Comparison of ENCODE assay signal across 8 cellular contexts in the genomic region with DNA sequence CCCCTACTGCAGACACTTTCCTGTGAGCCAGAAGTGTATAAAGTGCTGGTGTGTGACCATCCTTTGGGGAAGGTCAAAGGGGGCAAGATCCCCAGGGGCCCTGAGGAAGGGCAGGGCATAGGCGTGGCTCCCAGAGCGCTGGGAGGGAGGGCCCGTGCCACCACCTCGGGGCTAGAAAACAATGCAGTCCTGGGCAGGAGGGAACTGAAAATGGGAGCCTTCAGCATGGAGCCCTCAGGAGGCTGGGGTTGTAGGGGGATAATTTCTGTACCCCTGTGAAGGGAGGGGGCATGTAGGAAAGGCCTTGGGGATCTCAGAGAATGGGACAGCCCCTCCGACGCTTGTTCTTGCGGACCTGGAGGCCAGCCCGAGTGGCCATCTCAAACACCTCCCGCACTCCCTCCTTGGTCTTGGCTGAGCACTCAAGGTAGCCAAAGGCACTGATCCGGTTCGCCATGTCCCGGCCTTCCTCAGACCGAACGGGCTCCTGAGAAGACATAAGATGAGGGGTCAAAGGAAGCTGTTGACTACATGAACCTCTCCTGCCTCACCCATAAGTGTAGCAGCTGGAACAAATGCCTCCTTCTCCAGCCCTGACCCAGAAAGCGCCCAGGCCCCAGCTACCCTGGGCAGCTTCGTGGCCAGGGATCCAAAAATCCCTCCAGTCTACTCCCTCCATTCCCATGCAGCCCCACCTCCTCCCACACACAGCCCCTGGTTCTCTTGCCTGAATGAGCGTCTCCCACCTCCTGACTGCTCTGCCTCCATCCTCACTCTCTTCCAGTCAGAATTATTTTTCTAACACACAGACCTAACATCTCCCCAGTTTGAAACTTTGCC. TPM values are rescaled to one million over a fixed set of nuclear protein-coding genes. Genes with fewer than 3 reads are reported as not detected.
DNase-seq lines count a peak whose midpoint lies in the region; ATAC-seq and TF ChIP-seq lines count a peak whose summit lies in the region.

No MANE protein-coding gene starts in this region.

- H3K4me3 ChIP-seq in CD4-positive, alpha-beta memory T cell (ENCODE audit: low read length in 2 of 2): no peak overlapping the region
- H3K4me3 ChIP-seq in RWPE2 (ENCODE audit: severe bottlenecking): no peak overlapping the region
- no peak overlapping the region for H3K4me3 ChIP-seq in esophagus squamous epithelium

- intact Hi-C loops in CD4-positive, alpha-beta memory T cell (cut with micrococcal nuclease): no loop called here
- intact Hi-C loops in esophagus squamous epithelium (cut with DNase I): loop anchor here (10.0 kb wide), 1 partner anchor 197 kb away; the partner anchor contains the start of gene WNT2B

- no peaks in the 10 kb centered on the region for H3K9me3 ChIP-seq in CD4-positive, alpha-beta memory T cell (ENCODE audit: control insufficient read depth in 1 of 2, low read length in 2 of 2)
- no peaks in the 10 kb centered on the region for H3K9me3 ChIP-seq in RWPE2 (ENCODE audit: severe bottlenecking)
- no peaks in the 10 kb centered on the region for H3K9me3 ChIP-seq in esophagus squamous epithelium

- H3K4me1 Mint-ChIP-seq in CD4-positive, alpha-beta memory T cell: peaks cover 33 to 74% (median 55%) of the 10 kb centered on the region in 4 donors
- H3K4me1 Mint-ChIP-seq in progenitor cell of endocrine pancreas (ENCODE audit: low read depth): peaks cover 40% of the 10 kb centered on the region

- H3K27ac ChIP-seq in CD4-positive, alpha-beta memory T cell (ENCODE audit: low read depth, low read length): peak overlapping the region; percentile 40
- H3K27ac ChIP-seq in RWPE2 (ENCODE audit: poor library complexity, severe bottlenecking) (peak overlapping the region; percentile 92), esophagus squamous epithelium (peak overlapping the region; percentile 74 to 96 (median 95))

- no peaks in the 10 kb centered on the region for H3K27me3 Mint-ChIP-seq in CD4-positive, alpha-beta memory T cell
- H3K27me3 Mint-ChIP-seq in progenitor cell of endocrine pancreas: no peaks in the 10 kb centered on the region

- H3K27ac Mint-ChIP-seq in CD4-positive, alpha-beta memory T cell: peak overlapping the region; percentile 81 to 94 (median 84)
- H3K27ac Mint-ChIP-seq in progenitor cell of endocrine pancreas: peak overlapping the region; percentile 90

- ATAC-seq in RWPE2 (ENCODE audit: low read depth) (no peak), GM18511 (IDR thresholded peaks at IDR 0.05; ENCODE audit: unreplicated experiment) (no peak), HG03159 (IDR thresholded peaks at IDR 0.05; ENCODE audit: unreplicated experiment) (no peak), HG03025 (IDR thresholded peaks at IDR 0.05; ENCODE audit: low FRiP score, unreplicated experiment) (no peak)

- no peaks in the 10 kb centered on the region for H3K27me3 ChIP-seq in CD4-positive, alpha-beta memory T cell (ENCODE audit: insufficient read depth, low read length)
- H3K27me3 ChIP-seq in RWPE2 (ENCODE audit: insufficient read depth, poor library complexity, severe bottlenecking) (no peaks in the 10 kb centered on the region), esophagus squamous epithelium (no peaks in the 10 kb centered on the region)

- H3K36me3 ChIP-seq in CD4-positive, alpha-beta memory T cell (ENCODE audit: insufficient read depth, low read length): peaks cover 20% of the 10 kb centered on the region
- H3K36me3 ChIP-seq in RWPE2 (ENCODE audit: low read depth) (peaks cover 64% of the 10 kb centered on the region), esophagus squamous epithelium (peaks cover 5 to 67% (median 13%) of the 10 kb centered on the region in 3 donors)

- H3K4me3 Mint-ChIP-seq in CD4-positive, alpha-beta memory T cell: peak overlapping the region in 4 of 8 donors; percentile 7 to 27 (median 22)
- no peak overlapping the region for H3K4me3 Mint-ChIP-seq in progenitor cell of endocrine pancreas (ENCODE audit: low read depth)

- H3K36me3 Mint-ChIP-seq in CD4-positive, alpha-beta memory T cell: peaks cover 13 to 45% of the 10 kb centered on the region in 2 donors
- peaks cover 23% of the 10 kb centered on the region for H3K36me3 Mint-ChIP-seq in progenitor cell of endocrine pancreas (ENCODE audit: insufficient read depth)

- TF ChIP-seq POLR2A in esophagus squamous epithelium (IDR thresholded peaks at IDR 0.05): no peak

- H3K4me1 ChIP-seq in CD4-positive, alpha-beta memory T cell (ENCODE audit: insufficient read depth, low read length): peaks cover 57% of the 10 kb centered on the region
- H3K4me1 ChIP-seq in RWPE2 (ENCODE audit: insufficient read depth, poor library complexity, severe bottlenecking) (peaks cover 38% of the 10 kb centered on the region), esophagus squamous epithelium (peaks cover 40 to 83% (median 60%) of the 10 kb centered on the region in 3 donors)

- no peaks in the 10 kb centered on the region for H3K9me3 Mint-ChIP-seq in CD4-positive, alpha-beta memory T cell
- H3K9me3 Mint-ChIP-seq in progenitor cell of endocrine pancreas (ENCODE audit: low read depth): no peaks in the 10 kb centered on the region

- CTCF ChIA-PET in CD4-positive, alpha-beta memory T cell (lab: Charles Lee; ENCODE audit: partially characterized antibody): interaction anchor here (1.5 to 4.6 kb wide), 4 partner anchors 14 to 310 kb away, joined by 6 to 54 read pairs (median 6); partner anchors contain the start of gene PPM1J

- POLR2A ChIA-PET in CD4-positive, alpha-beta memory T cell (lab: Charles Lee; ENCODE audit: partially characterized antibody): interaction anchor here (1.2 to 6.3 kb wide), 4 partner anchors 13 to 83 kb away, joined by 4 to 44 read pairs (median 18); partner anchors contain the start of genes CAPZA1, MOV10, PPM1J and ST7L

- DNase-seq in CD4-positive, alpha-beta memory T cell: no peak
- DNase-seq in RWPE2 (ENCODE audit: low spot score) (no peak), esophagus squamous epithelium (lab: John Stamatoyannopoulos, UW) (no peak), progenitor cell of endocrine pancreas (ENCODE audit: low spot score, unreplicated experiment) (no peak), 8988T (no peak)

- TF ChIP-seq CTCF in RWPE2 (IDR thresholded peaks at IDR 0.05; ENCODE audit: poor library complexity, severe bottlenecking): no peak
- TF ChIP-seq CTCF in esophagus squamous epithelium (IDR thresholded peaks at IDR 0.05): peak in 1 of 6 experiments; percentile 1
- TF ChIP-seq CTCF in progenitor cell of endocrine pancreas (IDR thresholded peaks at IDR 0.05; ENCODE audit: unreplicated experiment): no peak

- 48 to 75% methylated on average over 5 to 17 of the region's 17 CpGs for WGBS in esophagus squamous epithelium, 2 donors

RNA-seq across cellular contexts. Expression of gene RHOC, which starts 5.5 kb away (rescaled TPM):
- total RNA-seq in CD4-positive, alpha-beta memory T cell: 1 to 10 TPM; 6.1 to 6.7 TPM
- polyA plus RNA-seq in CD4-positive, alpha-beta memory T cell: 10 to 100 TPM; 18.2 to 26.4 TPM
- total RNA-seq in esophagus squamous epithelium (100 to 1,000 TPM in 2 of 4 donors, 10 to 100 TPM in 2; 49.9 to 108 (median 78.0) TPM), progenitor cell of endocrine pancreas (87.3 and 97.3 TPM in 2 replicates)

RNA-seq across cellular contexts. Expression of gene PPM1J, which starts 13.7 kb away (rescaled TPM):
- total RNA-seq in CD4-positive, alpha-beta memory T cell: under 1 TPM in 1 of 2 experiments, not detected in 1; 0.76 TPM
- under 1 TPM in 1 of 2 donors, not detected in 1; 0.13 TPM for polyA plus RNA-seq in CD4-positive, alpha-beta memory T cell
- 1 to 10 TPM; 2.2 to 4.8 (median 2.9) TPM for total RNA-seq in esophagus squamous epithelium
- 0.43 and 0.71 TPM in 2 replicates for total RNA-seq in progenitor cell of endocrine pancreas

RNA-seq across cellular contexts. Expression of gene MOV10, which starts 27.0 kb away (rescaled TPM):
- 10 to 100 TPM; 90.6 to 96.1 TPM for total RNA-seq in CD4-positive, alpha-beta memory T cell
- polyA plus RNA-seq in CD4-positive, alpha-beta memory T cell: 10 to 100 TPM; 21.8 to 43.6 TPM
- total RNA-seq in esophagus squamous epithelium (10 to 100 TPM; 16.5 to 34.2 (median 28.9) TPM), progenitor cell of endocrine pancreas (128 and 137 TPM in 2 replicates)

Comparison
In these comparisons a context has a peak if more than half of its experiments do, and no peak if none do; other contexts are left out.
1. H3K27ac ChIP-seq: peak in every context shown above with its lines; median percentile 95 in esophagus squamous epithelium; 92 in RWPE2; 40 in CD4-positive, alpha-beta memory T cell.
2. RNA of gene RHOC, which starts 5.5 kb away (total RNA-seq): 49.9 to 108 TPM in esophagus squamous epithelium and 87.3 to 97.3 TPM in progenitor cell of endocrine pancreas; 6.1 to 6.7 TPM in CD4-positive, alpha-beta memory T cell; every median in the first group is over 4 times any median in the second.